24 cellular contexts compared by ENCODE assay signal in the genomic region with DNA sequence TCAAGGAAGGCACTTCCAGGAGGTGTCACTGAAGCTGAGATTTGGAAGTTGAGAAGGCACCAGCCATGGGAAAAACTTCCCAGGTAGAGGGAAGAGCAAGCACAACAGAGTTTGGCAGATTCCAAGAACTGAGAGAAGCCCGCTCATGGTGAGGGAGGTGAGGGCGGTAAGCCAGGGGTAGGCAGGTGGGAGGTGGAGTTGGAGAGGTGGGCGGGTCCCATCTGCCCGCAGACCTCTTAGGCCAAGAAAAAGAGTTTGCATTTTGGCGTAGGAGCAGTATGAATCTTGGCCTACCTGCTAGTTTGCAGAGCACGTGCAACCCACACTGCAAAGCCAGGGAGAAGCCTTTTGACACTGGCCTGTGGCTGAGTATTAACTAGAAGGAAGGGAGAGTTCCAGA. TPM values are rescaled to one million over a fixed set of nuclear protein-coding genes. Genes with fewer than 3 reads are reported as not detected.
A peak's percentile ranks its signal among the peaks of the same experiment; 100 is the strongest.
DNase-seq lines count a peak whose midpoint lies in the region; FAIRE-seq and TF ChIP-seq lines count a peak whose summit lies in the region.
"Had no signal": no experiment of that assay in that cellular context is flagged by ENCODE, and none has a peak within 500 bp of the region (broad histone marks: within the 10 kb centered on the region; RNA-seq: fewer than 3 reads in every experiment).

No MANE protein-coding gene starts in this region.

- H3K79me1 ChIP-seq in H1 (ENCODE audit: low read depth, low read length) = no peaks in the 10 kb centered on the region

- H3K36me3 ChIP-seq in H1 (ENCODE audit: control insufficient read depth in 2 of 4, insufficient read depth in 4 of 4, low read length in 3 of 4) (no peaks in the 10 kb centered on the region), vagina (no peaks in the 10 kb centered on the region)
- H3K36me3 ChIP-seq: Peyer's patch, SJCRH30 had no signal

- H3K27ac Mint-ChIP-seq in osteocyte (ENCODE audit: unreplicated experiment) = no peak overlapping the region
- H3K27ac Mint-ChIP-seq: CD4-positive, CD25-positive, alpha-beta regulatory T cell; IgD-negative memory B cell had no signal

- no peak overlapping the region; the same call in 1 of the 2 replicates for H4K8ac ChIP-seq in H1 (ENCODE audit: extremely low read depth, insufficient read depth, low read length)

- CTCF ChIA-PET in H1 (lab: Charles Lee; ENCODE audit: partially characterized antibody) = interaction anchor here (1.0 kb wide), 1 partner anchor 352 kb away, joined by 3 read pairs; no protein-coding TSS in a partner anchor

- no peak overlapping the region for H2BK120ac ChIP-seq in H1 (replicated peaks; ENCODE audit: low read depth, low read length)

- no peak for TF ChIP-seq RAD21 in H1 (IDR thresholded peaks at IDR 0.05 in 1 of 2, conservative IDR thresholded peaks at IDR 0.05 in 1 of 2; ENCODE audit: low read depth in 2 of 2, low read length in 2 of 2)

- no peak overlapping the region for H2BK5ac ChIP-seq in H1 (ENCODE audit: low read depth, low read length)

- no peak overlapping the region for H3K14ac ChIP-seq in H1 (ENCODE audit: insufficient read length)

- peaks cover 9% of the 10 kb centered on the region for H3K4me1 Mint-ChIP-seq in osteocyte (ENCODE audit: unreplicated experiment)
- H3K4me1 Mint-ChIP-seq: CD4-positive, CD25-positive, alpha-beta regulatory T cell; IgD-negative memory B cell had no signal

- TF ChIP-seq CTCF in H1 (IDR thresholded peaks at IDR 0.05; ENCODE audit: control extremely low read depth in 1 of 3, insufficient read depth in 1 of 3, low read depth in 1 of 3, low read length in 3 of 3) (no peak), osteocyte (IDR thresholded peaks at IDR 0.05) (no peak), vagina (IDR thresholded peaks at IDR 0.05) (no peak)

- H3K4ac ChIP-seq in H1 (replicated peaks; ENCODE audit: insufficient read length, low read depth, low read length) = no peak overlapping the region

- POLR2A ChIA-PET in H1 (lab: Charles Lee; ENCODE audit: partially characterized antibody) = no interaction called here

- H2AFZ ChIP-seq in H1 (ENCODE audit: low read length) = peak overlapping the region; percentile 67; the same call in 1 of the 2 replicates

- no peak overlapping the region for H3K18ac ChIP-seq in H1 (ENCODE audit: extremely low read depth, low read length)

- no peaks in the 10 kb centered on the region for H4K20me1 ChIP-seq in H1 (replicated peaks in 1 of 2; ENCODE audit: control insufficient read depth in 1 of 2, insufficient read depth in 2 of 2, low read length in 2 of 2)

- peaks cover 0 to 16% (median 10%) of the 10 kb centered on the region in 4 experiments; a peak in 6 of 7 replicates for H3K4me1 ChIP-seq in H1 (replicated peaks in 1 of 4; ENCODE audit: control insufficient read depth in 3 of 4, insufficient read depth in 4 of 4, low read length in 3 of 4)
- H3K4me1 ChIP-seq in vagina = no peaks in the 10 kb centered on the region
- H3K4me1 ChIP-seq: SJCRH30 had no signal

- DNase-seq in D341Med (ENCODE audit: low spot score) (peak; percentile 8), GM12892 (ENCODE audit: insufficient read length) (no peak), H1 (ENCODE audit: low read depth in 1 of 2, low spot score in 2 of 2) (peak in 1 of 2 experiments; percentile 30), osteocyte (ENCODE audit: extremely low spot score, unreplicated experiment) (peak; percentile 68), NCI-H748 treated with DMSO at 0.1 percent for 48 hours (lab: John Stamatoyannopoulos, UW) (no peak), NCI-H146 (lab: John Stamatoyannopoulos, UW) (no peak), vagina (ENCODE audit: extremely low spot score in 2 of 2) (no peak)
- DNase-seq: CD4-positive, CD25-positive, alpha-beta regulatory T cell; COR-L47; DMS 273 treated with DMSO at 0.1 percent for 48 hours; NCI-H1105; NCI-H2029 treated with DMSO at 0.1 percent for 48 hours; NCI-H226; NCI-H510A treated with DMSO at 0.1 percent for 48 hours; NCI-H774; Peyer's patch; SJCRH30 had no signal

- no peak overlapping the region for H2BK15ac ChIP-seq in H1 (ENCODE audit: low read length)

- H3K9me3 ChIP-seq in H1 (ENCODE audit: insufficient read depth in 2 of 2, low read depth in 1 of 2, low read length in 1 of 2) (no peaks in the 10 kb centered on the region), vagina (no peaks in the 10 kb centered on the region)
- H3K9me3 ChIP-seq: Peyer's patch, SJCRH30 had no signal

- H3K23me2 ChIP-seq in H1 (ENCODE audit: low read depth, low read length) = no peaks in the 10 kb centered on the region

- no peaks in the 10 kb centered on the region for H3K36me3 Mint-ChIP-seq in osteocyte (ENCODE audit: unreplicated experiment)
- H3K36me3 Mint-ChIP-seq: CD4-positive, CD25-positive, alpha-beta regulatory T cell; IgD-negative memory B cell had no signal

- H3K27me3 ChIP-seq in H1 (replicated peaks in 1 of 4; ENCODE audit: control insufficient read depth in 3 of 4, extremely low read depth in 1 of 4, insufficient read depth in 3 of 4, low read length in 3 of 4) = no peaks in the 10 kb centered on the region; a peak in 1 of 7 replicates
- H3K27me3 ChIP-seq in vagina = no peaks in the 10 kb centered on the region
- H3K27me3 ChIP-seq: Peyer's patch, SJCRH30 had no signal

- H2AK5ac ChIP-seq in H1 (ENCODE audit: low read depth, low read length) = no peak overlapping the region

- H4K91ac ChIP-seq in H1 (replicated peaks; ENCODE audit: insufficient read length, low read length) = no peak overlapping the region

- 87% methylated on average over 6 of the region's 6 CpGs; no CpG with 5 or more reads in 1 of the 2 experiments for WGBS in H1 (ENCODE audit: extremely low coverage in 1 of 2, insufficient coverage in 1 of 2, insufficient read length in 1 of 2, insufficient replicate concordance in 2 of 2, low coverage in 1 of 2, low lambda C conversion rate in 2 of 2, missing lambda C conversion rate in 1 of 2), 2 experiments

- no peak overlapping the region for H3K23ac ChIP-seq in H1 (ENCODE audit: insufficient read length)

- intact Hi-C loops in vagina (cut with DNase I) = no loop called here

- H3K79me2 ChIP-seq in H1 (ENCODE audit: control insufficient read depth in 1 of 2, insufficient read depth in 2 of 2, low read length in 2 of 2) = no peaks in the 10 kb centered on the region

- no peak overlapping the region for H3K56ac ChIP-seq in H1 (replicated peaks; ENCODE audit: insufficient read length, low read depth, low read length)

- no peak overlapping the region for H3K9ac ChIP-seq in H1 (replicated peaks in 1 of 4; ENCODE audit: extremely low read depth in 1 of 4, low read depth in 3 of 4, low read length in 3 of 4)

- FAIRE-seq in GM12892 (lab: Jason Lieb, UNC) = peak; percentile 44
- FAIRE-seq in H1 (lab: Jason Lieb, UNC) = no peak
- FAIRE-seq: G401.6, H54 had no signal

- no peak overlapping the region for H4K5ac ChIP-seq in H1 (ENCODE audit: insufficient read length, low read depth, low read length)

- peaks cover 20% of the 10 kb centered on the region for H3K27me3 Mint-ChIP-seq in osteocyte (ENCODE audit: unreplicated experiment)

- no peak overlapping the region for H3K4me3 ChIP-seq in H1 (ENCODE audit: extremely low read depth in 1 of 4, insufficient read depth in 2 of 4, low read depth in 3 of 4, low read length in 4 of 4)
- no peak overlapping the region for H3K4me3 ChIP-seq in vagina
- H3K4me3 ChIP-seq: Peyer's patch, SJCRH30 had no signal

- TF ChIP-seq POLR2A in GM12892 (IDR thresholded peaks at IDR 0.05; ENCODE audit: low read depth, low read length) = no peak
- TF ChIP-seq POLR2A in H1 (IDR thresholded peaks at IDR 0.05; ENCODE audit: control extremely low read depth in 1 of 2, low read depth in 2 of 2, low read length in 2 of 2) = no peak
- TF ChIP-seq POLR2A in vagina (IDR thresholded peaks at IDR 0.05) = no peak

- H3K4me2 ChIP-seq in H1 (ENCODE audit: insufficient read depth in 1 of 2, low read depth in 2 of 2, low read length in 2 of 2) = no peak overlapping the region

- no peak overlapping the region for H2BK20ac ChIP-seq in H1 (ENCODE audit: low read length)

- no peak overlapping the region for H3K27ac ChIP-seq in H1 (ENCODE audit: low read depth, low read length)
- H3K27ac ChIP-seq in vagina = no peak overlapping the region
- H3K27ac ChIP-seq: Peyer's patch, SJCRH30 had no signal

- no peak overlapping the region for H2BK12ac ChIP-seq in H1 (ENCODE audit: low read depth, low read length)

- H3K9me3 Mint-ChIP-seq in osteocyte (ENCODE audit: unreplicated experiment) = peaks cover 4% of the 10 kb centered on the region

- H3K4me3 Mint-ChIP-seq in osteocyte (ENCODE audit: unreplicated experiment) = no peak overlapping the region
- H3K4me3 Mint-ChIP-seq: CD4-positive, CD25-positive, alpha-beta regulatory T cell; IgD-negative memory B cell had no signal

- no peak for TF ChIP-seq EP300 in H1 (IDR thresholded peaks at IDR 0.05; ENCODE audit: borderline replicate concordance in 1 of 2, low read depth in 2 of 2, low read length in 2 of 2)

TF ChIP-seq in H1, 55 proteins besides CTCF, POLR2A, EP300 and RAD21 (continues in another document):
- TF ChIP-seq GABPA (IDR thresholded peaks at IDR 0.05; ENCODE audit: borderline replicate concordance, insufficient read depth, low read length) (no peak), YY1 (IDR thresholded peaks at IDR 0.05; ENCODE audit: low read depth, low read length) (no peak)

RNA-seq across cellular contexts. Expression of a gene that starts 18.8 kb away (rescaled TPM):
- polyA plus RNA-seq in GM12892 (2012; ENCODE audit: missing spikeins) = 4.4 TPM
- total RNA-seq in H1 (2021; fragmentation: NEBNext Ultra II Directional; extraction: Animal tissue kit (Norgen Biotek cat#: 25700)) = 0.07 and 0.10 TPM in 2 replicates
- 0.20 and 0.47 TPM in 2 replicates for polyA plus RNA-seq in H1 (2011; rRNA removed)
- 0.26 TPM for polyA plus RNA-seq in H1 (2011; cell fraction: cytosol; rRNA removed)
- 1.1 TPM for polyA plus RNA-seq in H1 (2011; cell fraction: nucleus; rRNA removed)
- 0.13 to 0.32 TPM (median 0.25 TPM) in 4 replicates for polyA plus RNA-seq in H1 (2012, experiment 1 of 2)
- not detected for polyA plus RNA-seq in H1 (2012, experiment 2 of 2)
- 0.06 TPM for polyA plus RNA-seq in H1 (2013, experiment 1 of 2)
- 0.06 TPM for polyA plus RNA-seq in H1 (2013, experiment 2 of 2)
- 2.2 and 2.8 TPM in 2 replicates for polyA minus RNA-seq in H1 (2011; rRNA and poly(A)+ RNA removed)
- 0.81 TPM for polyA minus RNA-seq in H1 (2011; cell fraction: cytosol; rRNA and poly(A)+ RNA removed)
- 6.4 TPM for polyA minus RNA-seq in H1 (2011; cell fraction: nucleus; rRNA and poly(A)+ RNA removed)
- total RNA-seq in osteocyte = not detected in 2 replicates
- not detected for total RNA-seq in vagina
- total RNA-seq: A673; CD4-positive, CD25-positive, alpha-beta regulatory T cell; Daoy; OCI-LY7; Peyer's patch; SJCRH30 had no signal
- polyA plus RNA-seq: BJ; CD4-positive, CD25-positive, alpha-beta regulatory T cell; IgD-negative memory B cell had no signal

RNA-seq across cellular contexts. Expression of a gene that starts 50.8 kb away (rescaled TPM):
- 60.1 TPM for polyA plus RNA-seq in GM12892 (2012; ENCODE audit: missing spikeins)
- 70.7 and 71.3 TPM in 2 replicates for total RNA-seq in H1 (2021; fragmentation: NEBNext Ultra II Directional; extraction: Animal tissue kit (Norgen Biotek cat#: 25700))
- 18.2 and 23.3 TPM in 2 replicates for polyA plus RNA-seq in H1 (2011; rRNA removed)
- polyA plus RNA-seq in H1 (2011; cell fraction: cytosol; rRNA removed) = 37.2 TPM
- polyA plus RNA-seq in H1 (2011; cell fraction: nucleus; rRNA removed) = 18.9 TPM
- 28.3 to 57.0 TPM (median 38.8 TPM) in 4 replicates for polyA plus RNA-seq in H1 (2012, experiment 1 of 2)
- polyA plus RNA-seq in H1 (2012, experiment 2 of 2) = 9.5 TPM
- polyA plus RNA-seq in H1 (2013, experiment 1 of 2) = 32.7 TPM
- 32.6 TPM for polyA plus RNA-seq in H1 (2013, experiment 2 of 2)
- polyA minus RNA-seq in H1 (2011; rRNA and poly(A)+ RNA removed) = 34.0 and 85.2 TPM in 2 replicates
- polyA minus RNA-seq in H1 (2011; cell fraction: cytosol; rRNA and poly(A)+ RNA removed) = 27.7 TPM
- polyA minus RNA-seq in H1 (2011; cell fraction: nucleus; rRNA and poly(A)+ RNA removed) = 58.3 TPM
- total RNA-seq in osteocyte = 57.1 and 57.9 TPM in 2 replicates
- total RNA-seq in vagina = 54.3 TPM

Comparison
In these comparisons a context has a peak if more than half of its experiments do, and no peak if none do; other contexts are left out.
1. DNase-seq: peak in D341Med (single experiment) and osteocyte (single experiment); none in GM12892 (single experiment), NCI-H748 treated with DMSO at 0.1 percent for 48 hours (single experiment), NCI-H146 (single experiment) and vagina (0 of 2).